ENCODE assay signal across 8 cellular contexts in the genomic region with DNA sequence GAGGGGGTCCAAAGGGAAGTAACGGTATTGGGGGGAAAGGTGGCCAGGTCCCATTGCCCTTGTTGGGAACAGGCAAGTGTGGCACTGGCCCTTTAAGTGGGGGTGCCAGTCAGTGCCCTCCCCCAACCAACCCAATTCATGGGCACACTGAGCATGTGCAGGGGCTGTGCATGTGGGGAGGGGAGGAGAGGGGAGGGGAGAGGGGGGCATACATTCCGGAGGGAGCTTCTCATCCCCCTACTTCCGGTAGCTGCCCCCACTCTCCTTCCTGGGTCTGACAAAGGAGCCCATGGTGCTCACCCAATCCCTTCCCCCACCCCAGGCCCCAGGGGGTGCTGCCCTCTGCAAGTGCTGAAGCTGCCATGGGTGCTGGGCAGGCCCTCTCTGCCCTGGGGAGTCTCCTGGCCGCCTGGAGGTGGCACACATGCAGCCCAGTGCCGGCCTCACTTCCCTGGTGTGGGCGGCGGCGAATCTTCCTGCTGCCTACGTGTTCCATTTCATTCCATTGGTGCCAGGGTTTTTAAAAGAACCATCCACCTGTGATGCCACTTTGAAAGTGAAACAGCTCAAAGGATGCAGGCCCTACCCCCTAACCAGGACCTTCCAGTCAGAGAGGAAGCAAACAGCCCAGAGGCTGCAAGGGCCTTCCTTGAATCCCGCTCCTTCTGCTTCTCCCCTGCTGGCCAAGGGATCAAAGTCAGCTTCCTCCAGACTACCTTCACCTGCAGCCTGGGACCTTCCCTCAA. TPM values are rescaled to one million over a fixed set of nuclear protein-coding genes. Genes with fewer than 3 reads are reported as not detected.
A peak's percentile ranks its signal among the peaks of the same experiment; 100 is the strongest.
DNase-seq lines count a peak whose midpoint lies in the region; ATAC-seq, FAIRE-seq and TF ChIP-seq lines count a peak whose summit lies in the region.

No MANE protein-coding gene starts in this region.

- TF ChIP-seq POLR2A in H54 (IDR thresholded peaks at IDR 0.05; ENCODE audit: low read depth, low read length): peak; percentile 46; the same call in 1 of the 2 replicates

- 71% methylated on average over 7 of the region's 10 CpGs for WGBS in hepatocyte (ENCODE audit: low lambda C conversion rate, missing lambda C conversion rate)

- peak overlapping the region; percentile 35 for H2AFZ ChIP-seq in hepatocyte

- H3K4me2 ChIP-seq in hepatocyte: peak overlapping the region; percentile 60

- H3K36me3 ChIP-seq in SK-N-MC (ENCODE audit: insufficient read depth, low read length) (no peaks in the 10 kb centered on the region), hepatocyte (replicated peaks; ENCODE audit: insufficient read depth, low read depth) (no peaks in the 10 kb centered on the region)

- no peaks in the 10 kb centered on the region for H3K79me2 ChIP-seq in hepatocyte

- no peak for TF ChIP-seq CTCF in hepatocyte (IDR thresholded peaks at IDR 0.05; ENCODE audit: poor library complexity)

- ATAC-seq in HG03565 (IDR thresholded peaks at IDR 0.05; ENCODE audit: unreplicated experiment) (no peak), HG03439 (IDR thresholded peaks at IDR 0.05; ENCODE audit: unreplicated experiment) (no peak)

- H3K4me1 ChIP-seq in hepatocyte (ENCODE audit: insufficient read depth): peaks cover 45% of the 10 kb centered on the region

- H3K9me3 ChIP-seq in SK-N-MC (ENCODE audit: low read depth, low read length) (no peaks in the 10 kb centered on the region), hepatocyte (ENCODE audit: low read depth) (no peaks in the 10 kb centered on the region)

- H3K9ac ChIP-seq in SK-N-MC (ENCODE audit: insufficient read length): peak overlapping the region; percentile 64

- no peaks in the 10 kb centered on the region for H4K20me1 ChIP-seq in hepatocyte (ENCODE audit: insufficient read depth, poor library complexity, severe bottlenecking)

- H3K27ac ChIP-seq in SK-N-MC: peak overlapping the region; percentile 92
- peak overlapping the region; percentile 98 for H3K27ac ChIP-seq in hepatocyte

- peak; percentile 65 for FAIRE-seq in H54 (lab: Jason Lieb, UNC)

- peak overlapping the region; percentile 66 for H3K4me3 ChIP-seq in SK-N-MC
- no peak overlapping the region for H3K4me3 ChIP-seq in hepatocyte

- H3K9me2 ChIP-seq in hepatocyte (replicated peaks; ENCODE audit: insufficient read depth): no peaks in the 10 kb centered on the region

- DNase-seq in AG08396 (ENCODE audit: low spot score) (peak; percentile 68), H54 (ENCODE audit: insufficient read length, low spot score) (peak; percentile 88), SK-N-MC (ENCODE audit: low read depth, low spot score) (no peak), amygdala (lab: John Stamatoyannopoulos, UW) (peak; percentile 47 to 92 (median 82)), hepatocyte (ENCODE audit: low spot score) (peak; percentile 64), retina (peak; percentile 82)

- H3K27me3 ChIP-seq in hepatocyte: no peaks in the 10 kb centered on the region

RNA-seq across cellular contexts. Expression of a gene that starts 11.0 kb away (rescaled TPM):
- 6.7 and 12.2 TPM in 2 replicates for total RNA-seq in hepatocyte
- 7.6 and 10.5 TPM in 2 replicates for polyA plus RNA-seq in hepatocyte

RNA-seq across cellular contexts. Expression of a gene that starts 24.4 kb away (rescaled TPM):
- 17.1 and 19.2 TPM in 2 replicates for total RNA-seq in hepatocyte
- 13.5 and 14.5 TPM in 2 replicates for polyA plus RNA-seq in hepatocyte

RNA-seq across cellular contexts. Expression of a gene that starts 37.2 kb away (rescaled TPM):
- total RNA-seq in hepatocyte: 8.1 and 8.2 TPM in 2 replicates
- polyA plus RNA-seq in hepatocyte: 11.2 and 13.7 TPM in 2 replicates

RNA-seq across cellular contexts. Expression of a gene that starts 40.4 kb away (rescaled TPM):
- total RNA-seq in hepatocyte: 49.2 and 69.7 TPM in 2 replicates
- 35.7 and 41.8 TPM in 2 replicates for polyA plus RNA-seq in hepatocyte

RNA-seq across cellular contexts. Expression of a gene that starts 49.0 kb away (rescaled TPM):
- total RNA-seq in hepatocyte: 0.30 and 1.4 TPM in 2 replicates
- 1.2 and 2.9 TPM in 2 replicates for polyA plus RNA-seq in hepatocyte
